ENCODE assay signal across 8 cellular contexts in genomic region chr2:118310016-118310877, GRCh38.
DNase-seq lines count a peak whose midpoint lies in the region; ATAC-seq, FAIRE-seq and TF ChIP-seq lines count a peak whose summit lies in the region.

No MANE protein-coding gene starts in this region.

- no peaks in the 10 kb centered on the region for H4K20me1 ChIP-seq in astrocyte (ENCODE audit: insufficient read depth, low read length)
- no peaks in the 10 kb centered on the region for H4K20me1 ChIP-seq in smooth muscle cell (ENCODE audit: low read depth)

- peak overlapping the region; percentile 87 for H3K4me3 Mint-ChIP-seq in T-helper 2 cell treated with Interferon-gamma antibody and Interleukin-4, amounts not matched to agents 5 μg/mL and 100 μg/mL, for 36 hours
- peak overlapping the region; percentile 82 for H3K4me3 Mint-ChIP-seq in astrocyte (ENCODE audit: unreplicated experiment)

- 1% methylated on average over 56 of the region's 57 CpGs for WGBS in smooth muscle cell (ENCODE audit: low lambda C conversion rate)

- H2AFZ ChIP-seq in astrocyte (ENCODE audit: low read depth, low read length) (peak overlapping the region; percentile 81), smooth muscle cell (ENCODE audit: low read depth) (peak overlapping the region; percentile 100)

- H3K36me3 ChIP-seq in astrocyte (ENCODE audit: insufficient read depth, low read length) (no peaks in the 10 kb centered on the region), iPS-20b (ENCODE audit: insufficient read depth, low read depth, low read length) (no peaks in the 10 kb centered on the region), smooth muscle cell (ENCODE audit: low read depth) (no peaks in the 10 kb centered on the region)

- H3K27ac ChIP-seq in astrocyte (ENCODE audit: low read depth, low read length) (peak overlapping the region; percentile 44), iPS-20b (ENCODE audit: low read length) (peak overlapping the region; percentile 89), smooth muscle cell (ENCODE audit: low read depth) (peak overlapping the region; percentile 58)

- H3K4me3 ChIP-seq in astrocyte (ENCODE audit: insufficient read depth, low read depth, low read length), result peak overlapping the region; percentile 69
- H3K4me3 ChIP-seq in iPS-20b (ENCODE audit: low read length), result peak overlapping the region; percentile 57
- H3K4me3 ChIP-seq in smooth muscle cell, result peak overlapping the region; percentile 84

- H3F3A ChIP-seq in smooth muscle cell (ENCODE audit: low read depth), result no peaks in the 10 kb centered on the region

- TF ChIP-seq CTCF in astrocyte (IDR thresholded peaks at IDR 0.05; ENCODE audit: insufficient read depth, low read depth, low read length) (no peak), smooth muscle cell (IDR thresholded peaks at IDR 0.05; ENCODE audit: borderline replicate concordance, insufficient read depth, poor library complexity, severe bottlenecking) (no peak)

- peak; percentile 79 for DNase-seq in T-helper 2 cell treated with Interferon-gamma antibody and Interleukin-4, amounts not matched to agents 5 μg/mL and 100 μg/mL, for 36 hours (ENCODE audit: low spot score)
- DNase-seq in astrocyte (ENCODE audit: low read depth) (peak; percentile 38), smooth muscle cell (lab: John Stamatoyannopoulos, UW; ENCODE audit: unreplicated experiment) (no peak), SHP77 (lab: John Stamatoyannopoulos, UW) (no peak)

- H3K36me3 Mint-ChIP-seq in T-helper 2 cell treated with Interferon-gamma antibody and Interleukin-4, amounts not matched to agents 5 μg/mL and 100 μg/mL, for 36 hours (ENCODE audit: low read depth), result no peaks in the 10 kb centered on the region
- H3K36me3 Mint-ChIP-seq in astrocyte (ENCODE audit: low read depth, unreplicated experiment), result no peaks in the 10 kb centered on the region

- H3K4me1 Mint-ChIP-seq in T-helper 2 cell treated with Interferon-gamma antibody and Interleukin-4, amounts not matched to agents 5 μg/mL and 100 μg/mL, for 36 hours (ENCODE audit: low read depth), result peaks cover 6% of the 10 kb centered on the region
- no peaks in the 10 kb centered on the region for H3K4me1 Mint-ChIP-seq in astrocyte (ENCODE audit: low read depth, unreplicated experiment)

- H3K4me1 ChIP-seq in astrocyte (ENCODE audit: insufficient read depth, low read length) (no peaks in the 10 kb centered on the region), iPS-20b (ENCODE audit: insufficient read depth, low read length) (peaks cover 15% of the 10 kb centered on the region; the same call in 1 of the 2 replicates), smooth muscle cell (ENCODE audit: low read depth) (peaks cover 10% of the 10 kb centered on the region)

- H3K27ac Mint-ChIP-seq in T-helper 2 cell treated with Interferon-gamma antibody and Interleukin-4, amounts not matched to agents 5 μg/mL and 100 μg/mL, for 36 hours, result peak overlapping the region; percentile 95
- peak overlapping the region; percentile 62 for H3K27ac Mint-ChIP-seq in astrocyte (ENCODE audit: unreplicated experiment)

- H3K4me2 ChIP-seq in astrocyte (ENCODE audit: low read length) (peak overlapping the region; percentile 89), smooth muscle cell (peak overlapping the region; percentile 98)

- H3K27me3 ChIP-seq in astrocyte (ENCODE audit: insufficient read depth, low read length) (no peaks in the 10 kb centered on the region), iPS-20b (ENCODE audit: insufficient read depth, low read length) (peaks cover 14% of the 10 kb centered on the region; the same call in 1 of the 2 replicates), smooth muscle cell (ENCODE audit: low read depth) (no peaks in the 10 kb centered on the region)

- peaks cover 36% of the 10 kb centered on the region for H3K27me3 Mint-ChIP-seq in T-helper 2 cell treated with Interferon-gamma antibody and Interleukin-4, amounts not matched to agents 5 μg/mL and 100 μg/mL, for 36 hours (ENCODE audit: low read depth)
- H3K27me3 Mint-ChIP-seq in astrocyte (ENCODE audit: low read depth, unreplicated experiment), result peaks cover 51% of the 10 kb centered on the region

- no peaks in the 10 kb centered on the region for H3K9me3 Mint-ChIP-seq in T-helper 2 cell treated with Interferon-gamma antibody and Interleukin-4, amounts not matched to agents 5 μg/mL and 100 μg/mL, for 36 hours
- no peaks in the 10 kb centered on the region for H3K9me3 Mint-ChIP-seq in astrocyte (ENCODE audit: unreplicated experiment)

- peak; percentile 77 for ATAC-seq in GM18505 (IDR thresholded peaks at IDR 0.05; ENCODE audit: unreplicated experiment)
- ATAC-seq in HG02852 (IDR thresholded peaks at IDR 0.05; ENCODE audit: unreplicated experiment), result peak; percentile 71
- no peak for ATAC-seq in esophagus mucosa

- H3K79me2 ChIP-seq in astrocyte (ENCODE audit: insufficient read depth, low read length) (no peaks in the 10 kb centered on the region), smooth muscle cell (ENCODE audit: low read depth) (no peaks in the 10 kb centered on the region)

- FAIRE-seq in astrocyte (lab: Jason Lieb, UNC), result no peak

- no peaks in the 10 kb centered on the region for H3K9me3 ChIP-seq in astrocyte (ENCODE audit: insufficient read depth, low read depth, low read length)
- no peaks in the 10 kb centered on the region for H3K9me3 ChIP-seq in iPS-20b (ENCODE audit: insufficient read depth, low read depth, low read length)
- H3K9me3 ChIP-seq in smooth muscle cell (replicated peaks; ENCODE audit: low read depth), result no peaks in the 10 kb centered on the region

- TF ChIP-seq POLR2A in GM18505 (IDR thresholded peaks at IDR 0.05; ENCODE audit: borderline replicate concordance, extremely low read depth, insufficient read depth, insufficient read length), result peak; percentile 47

- peak overlapping the region; percentile 84 for H3K9ac ChIP-seq in astrocyte (ENCODE audit: low read length)
- H3K9ac ChIP-seq in iPS-20b (ENCODE audit: low read depth, low read length), result peak overlapping the region; percentile 71; the same call in 1 of the 2 replicates
- peak overlapping the region; percentile 88 for H3K9ac ChIP-seq in smooth muscle cell (ENCODE audit: low read depth)

Comparison
In these comparisons a context has a peak if more than half of its experiments do, and no peak if none do; other contexts are left out.
1. DNase-seq: peak in T-helper 2 cell treated with Interferon-gamma antibody and Interleukin-4, amounts not matched to agents 5 μg/mL and 100 μg/mL, for 36 hours (single experiment) and astrocyte (single experiment); none in smooth muscle cell (single experiment) and SHP77 (0 of 2).
2. Peak in every context shown above with its lines, with median percentiles within 50 percentile points of each other: H3K27ac ChIP-seq, H3K4me3 ChIP-seq and H3K9ac ChIP-seq.